Comparison of ENCODE assay signal across 16 cellular contexts in the genomic region with DNA sequence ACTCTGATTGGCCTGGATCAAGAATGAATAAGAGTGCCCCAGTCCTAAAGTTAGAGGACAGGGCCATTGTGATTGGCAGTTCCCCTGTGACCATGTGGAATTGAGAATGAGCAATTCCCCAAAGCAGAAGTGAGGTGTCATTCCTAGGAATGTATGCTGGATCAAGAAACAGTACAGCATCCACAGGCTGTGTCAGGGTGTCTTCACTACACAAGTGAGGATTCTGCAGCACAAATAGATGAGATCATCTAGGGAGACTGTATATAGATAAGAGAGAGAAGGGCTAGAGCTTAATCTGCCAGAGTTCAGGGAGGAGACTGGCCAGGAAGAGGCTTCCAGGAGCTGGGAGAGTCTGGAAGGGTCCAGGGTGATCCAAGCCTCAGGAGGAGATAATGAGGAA.
DNase-seq lines count a peak whose midpoint lies in the region; ATAC-seq, FAIRE-seq and TF ChIP-seq lines count a peak whose summit lies in the region.
"Had no signal": no experiment of that assay in that cellular context is flagged by ENCODE, and none has a peak within 500 bp of the region (broad histone marks: within the 10 kb centered on the region; RNA-seq: fewer than 3 reads in every experiment).

No MANE protein-coding gene starts in this region.

- peaks cover 20% of the 10 kb centered on the region for H3K4me1 ChIP-seq in mammary epithelial cell (ENCODE audit: insufficient read depth, low read length)
- no peaks in the 10 kb centered on the region for H3K4me1 ChIP-seq in MM.1S (ENCODE audit: low read length)
- H3K4me1 ChIP-seq: colonic mucosa, pancreas had no signal

- H3K4me2 ChIP-seq in mammary epithelial cell (ENCODE audit: insufficient read depth, low read depth, low read length): peak overlapping the region; percentile 10
- H3K4me2 ChIP-seq in MM.1S (ENCODE audit: low read depth, low read length): no peak overlapping the region

- ATAC-seq in SK-N-SH treated with all-trans-retinoic acid at 6 μM for 48 hours: peak; percentile 77
- no peak for ATAC-seq in activated naive CD4-positive, alpha-beta T cell treated with anti-CD3 and anti-CD28 coated beads, Interleukin-2, amount 50 U/mL, for 72 hours
- ATAC-seq: activated naive CD8-positive, alpha-beta T cell treated with anti-CD3 and anti-CD28 coated beads, Interleukin-2, amount 50 U/mL, for 24 hours had no signal

- H4K20me1 ChIP-seq in mammary epithelial cell (ENCODE audit: insufficient read depth, low read length) (no peaks in the 10 kb centered on the region), MM.1S (ENCODE audit: insufficient read depth, low read length) (no peaks in the 10 kb centered on the region)

- H3K27ac ChIP-seq in mammary epithelial cell (ENCODE audit: insufficient read depth, low read depth, low read length): no peak overlapping the region
- no peak overlapping the region for H3K27ac ChIP-seq in MM.1S (ENCODE audit: low read length)
- H3K27ac ChIP-seq: colonic mucosa, esophagus muscularis mucosa, pancreas had no signal

- no peak overlapping the region for H3K4me3 ChIP-seq in mammary epithelial cell (replicated peaks in 1 of 3; ENCODE audit: insufficient read depth in 1 of 3, low read depth in 2 of 3, low read length in 3 of 3)
- H3K4me3 ChIP-seq in MM.1S (ENCODE audit: low read length): no peak overlapping the region
- H3K4me3 ChIP-seq: colonic mucosa, esophagus muscularis mucosa, pancreas had no signal

- H3K9me3 ChIP-seq in mammary epithelial cell (replicated peaks; ENCODE audit: insufficient read depth, low read length): no peaks in the 10 kb centered on the region
- no peaks in the 10 kb centered on the region for H3K9me3 ChIP-seq in MM.1S (replicated peaks; ENCODE audit: insufficient read depth, low read length)
- H3K9me3 ChIP-seq: colonic mucosa, esophagus muscularis mucosa, pancreas had no signal

- H3K9me2 ChIP-seq in MM.1S (replicated peaks; ENCODE audit: insufficient read depth, low read length): no peaks in the 10 kb centered on the region

- BruUV-seq in mammary epithelial cell (replicated peaks; lab: Mats Ljungman, UMichigan): no TSS peak
- BruUV-seq in MCF 10A (replicated peaks; lab: Mats Ljungman, UMichigan): no TSS peak

- H3K36me3 Mint-ChIP-seq in MCF 10A (ENCODE audit: insufficient read depth, unreplicated experiment): no peaks in the 10 kb centered on the region
- no peaks in the 10 kb centered on the region for H3K36me3 Mint-ChIP-seq in activated naive CD4-positive, alpha-beta T cell treated with anti-CD3 and anti-CD28 coated beads, Interleukin-2, amount 50 U/mL, for 72 hours

- POLR2A ChIA-PET in MCF 10A (lab: Yijun Ruan, JAX): interaction anchor here (0.6 to 1.8 kb wide), 2 partner anchors 9 to 17 kb away, joined by 3 to 4 read pairs; no protein-coding TSS in a partner anchor

- peak overlapping the region; percentile 1 for H2AFZ ChIP-seq in mammary epithelial cell (ENCODE audit: low read depth, low read length)
- H2AFZ ChIP-seq in MM.1S (ENCODE audit: low read length): no peak overlapping the region

- H3K9ac ChIP-seq in mammary epithelial cell (ENCODE audit: insufficient read depth, low read length): no peak overlapping the region
- no peak overlapping the region for H3K9ac ChIP-seq in MM.1S (ENCODE audit: low read length)

- CTCF ChIA-PET in mammary epithelial cell (lab: Charles Lee; ENCODE audit: low non-redundant PET): no interaction called here
- CTCF ChIA-PET in MCF 10A (lab: Yijun Ruan, JAX): interaction anchor here (0.7 to 2.1 kb wide), 4 partner anchors 9 to 56 kb away, joined by 3 to 8 read pairs (median 4); no protein-coding TSS in a partner anchor

- no peaks in the 10 kb centered on the region for H3K79me2 ChIP-seq in mammary epithelial cell (ENCODE audit: insufficient read depth, low read length)
- no peaks in the 10 kb centered on the region for H3K79me2 ChIP-seq in MM.1S (ENCODE audit: low read length)

- intact Hi-C loops in mammary epithelial cell (cut with micrococcal nuclease) (no loop called here), MCF 10A (cut with micrococcal nuclease) (no loop called here)

- H3K36me3 ChIP-seq in mammary epithelial cell (ENCODE audit: insufficient read depth, low read length): no peaks in the 10 kb centered on the region
- H3K36me3 ChIP-seq in MM.1S (replicated peaks; ENCODE audit: insufficient read depth, low read length): no peaks in the 10 kb centered on the region
- H3K36me3 ChIP-seq: colonic mucosa, esophagus muscularis mucosa, pancreas had no signal

- H3K4me1 Mint-ChIP-seq in MCF 10A (ENCODE audit: insufficient read depth, unreplicated experiment): peaks cover 27% of the 10 kb centered on the region
- H3K4me1 Mint-ChIP-seq: activated naive CD8-positive, alpha-beta T cell treated with anti-CD3 and anti-CD28 coated beads, Interleukin-2, amount 50 U/mL, for 24 hours had no signal

- peaks cover 26% of the 10 kb centered on the region for H3K27me3 Mint-ChIP-seq in MCF 10A (ENCODE audit: insufficient read depth, unreplicated experiment)

- no peaks in the 10 kb centered on the region for H3K9me3 Mint-ChIP-seq in MCF 10A (ENCODE audit: unreplicated experiment)
- H3K9me3 Mint-ChIP-seq in activated naive CD4-positive, alpha-beta T cell treated with anti-CD3 and anti-CD28 coated beads, Interleukin-2, amount 50 U/mL, for 72 hours: no peaks in the 10 kb centered on the region
- H3K9me3 Mint-ChIP-seq: activated naive CD8-positive, alpha-beta T cell treated with anti-CD3 and anti-CD28 coated beads, Interleukin-2, amount 50 U/mL, for 24 hours had no signal

- H3K4me3 Mint-ChIP-seq in MCF 10A (ENCODE audit: unreplicated experiment): no peak overlapping the region
- H3K4me3 Mint-ChIP-seq: activated naive CD8-positive, alpha-beta T cell treated with anti-CD3 and anti-CD28 coated beads, Interleukin-2, amount 50 U/mL, for 24 hours had no signal

- dilution Hi-C loops in mammary epithelial cell (cut with HindIII; ENCODE audit: low sequenced_read_pairs): loop anchor here (25.0 kb wide), 1 partner anchor 170 kb away; no protein-coding TSS in a partner anchor

- no peak for TF ChIP-seq CTCF in mammary epithelial cell (conservative IDR thresholded peaks at IDR 0.05 in 1 of 2, IDR thresholded peaks at IDR 0.05 in 1 of 2; ENCODE audit: extremely low read depth in 1 of 2, insufficient read depth in 1 of 2, low read depth in 1 of 2, low read length in 2 of 2)
- no peak for TF ChIP-seq CTCF in MCF 10A (IDR thresholded peaks at IDR 0.05; ENCODE audit: unreplicated experiment)
- no peak for TF ChIP-seq CTCF in MM.1S (IDR thresholded peaks at IDR 0.05; ENCODE audit: low read length)

- H3K27ac Mint-ChIP-seq in MCF 10A (ENCODE audit: low read depth, unreplicated experiment): no peak overlapping the region
- H3K27ac Mint-ChIP-seq in activated naive CD4-positive, alpha-beta T cell treated with anti-CD3 and anti-CD28 coated beads, Interleukin-2, amount 50 U/mL, for 72 hours: no peak overlapping the region
- H3K27ac Mint-ChIP-seq: activated naive CD8-positive, alpha-beta T cell treated with anti-CD3 and anti-CD28 coated beads, Interleukin-2, amount 50 U/mL, for 24 hours had no signal

- H3K27me3 ChIP-seq in mammary epithelial cell (ENCODE audit: insufficient read depth, low read length): no peaks in the 10 kb centered on the region
- no peaks in the 10 kb centered on the region for H3K27me3 ChIP-seq in MM.1S (replicated peaks; ENCODE audit: insufficient read depth, low read length)
- H3K27me3 ChIP-seq: colonic mucosa, pancreas had no signal

- DNase-seq in mammary epithelial cell (peak; percentile 17), MCF 10A (ENCODE audit: unreplicated experiment) (no peak), hepatic stellate cell (ENCODE audit: low spot score) (peak; percentile 61), urothelium cell line (ENCODE audit: low spot score) (peak; percentile 41), MM.1S (no peak), SKM-1 treated with dmso at 0.1 percent for 144 hours (lab: John Stamatoyannopoulos, UW; ENCODE audit: unreplicated experiment) (no peak)
- no peak for DNase-seq in activated naive CD4-positive, alpha-beta T cell treated with anti-CD3 and anti-CD28 coated beads, Interleukin-2, amount 50 U/mL, for 72 hours (ENCODE audit: low spot score in 2 of 2)
- DNase-seq: 8988T; activated naive CD8-positive, alpha-beta T cell treated with anti-CD3 and anti-CD28 coated beads, Interleukin-2, amount 50 U/mL, for 24 hours; Calu3; colonic mucosa; NCI-H2171; stimulated activated CD4-positive, alpha-beta T cell treated with anti-CD3 and anti-CD28 coated beads, Interleukin-15, amount 100 ng/mL, for 24 hours had no signal

- no peaks in the 10 kb centered on the region for H3F3A ChIP-seq in MM.1S (ENCODE audit: insufficient read depth, low read length)

- in situ Hi-C loops in mammary epithelial cell (cut with MboI; ENCODE audit: low sequenced_read_pairs in 2 of 2): no loop called here

- no peak for FAIRE-seq in urothelium cell line (lab: Jason Lieb, UNC)
- FAIRE-seq: pancreas had no signal

TF ChIP-seq in SK-N-SH treated with all-trans-retinoic acid at 6 μM for 48 hours, 23 proteins besides CTCF, POLR2A, EP300 and RAD21 (continues in another document):
- TF ChIP-seq, protein P1, sequence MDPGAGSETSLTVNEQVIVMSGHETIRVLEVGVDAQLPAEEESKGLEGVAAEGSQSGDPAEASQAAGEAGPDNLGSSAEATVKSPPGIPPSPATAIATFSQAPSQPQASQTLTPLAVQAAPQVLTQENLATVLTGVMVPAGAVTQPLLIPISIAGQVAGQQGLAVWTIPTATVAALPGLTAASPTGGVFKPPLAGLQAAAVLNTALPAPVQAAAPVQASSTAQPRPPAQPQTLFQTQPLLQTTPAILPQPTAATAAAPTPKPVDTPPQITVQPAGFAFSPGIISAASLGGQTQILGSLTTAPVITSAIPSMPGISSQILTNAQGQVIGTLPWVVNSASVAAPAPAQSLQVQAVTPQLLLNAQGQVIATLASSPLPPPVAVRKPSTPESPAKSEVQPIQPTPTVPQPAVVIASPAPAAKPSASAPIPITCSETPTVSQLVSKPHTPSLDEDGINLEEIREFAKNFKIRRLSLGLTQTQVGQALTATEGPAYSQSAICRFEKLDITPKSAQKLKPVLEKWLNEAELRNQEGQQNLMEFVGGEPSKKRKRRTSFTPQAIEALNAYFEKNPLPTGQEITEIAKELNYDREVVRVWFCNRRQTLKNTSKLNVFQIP (CRISPR knock-in tag; IDR thresholded peaks at IDR 0.05; ENCODE audit: borderline replicate concordance, low read depth): no peak

Comparison
In these comparisons a context has a peak if more than half of its experiments do, and no peak if none do; other contexts are left out.
1. DNase-seq: peak in mammary epithelial cell (single experiment), hepatic stellate cell (single experiment) and urothelium cell line (single experiment); none in MCF 10A (single experiment), activated naive CD4-positive, alpha-beta T cell treated with anti-CD3 and anti-CD28 coated beads, Interleukin-2, amount 50 U/mL, for 72 hours (0 of 2), MM.1S (single experiment) and SKM-1 treated with dmso at 0.1 percent for 144 hours (single experiment).